In the genomic region with DNA sequence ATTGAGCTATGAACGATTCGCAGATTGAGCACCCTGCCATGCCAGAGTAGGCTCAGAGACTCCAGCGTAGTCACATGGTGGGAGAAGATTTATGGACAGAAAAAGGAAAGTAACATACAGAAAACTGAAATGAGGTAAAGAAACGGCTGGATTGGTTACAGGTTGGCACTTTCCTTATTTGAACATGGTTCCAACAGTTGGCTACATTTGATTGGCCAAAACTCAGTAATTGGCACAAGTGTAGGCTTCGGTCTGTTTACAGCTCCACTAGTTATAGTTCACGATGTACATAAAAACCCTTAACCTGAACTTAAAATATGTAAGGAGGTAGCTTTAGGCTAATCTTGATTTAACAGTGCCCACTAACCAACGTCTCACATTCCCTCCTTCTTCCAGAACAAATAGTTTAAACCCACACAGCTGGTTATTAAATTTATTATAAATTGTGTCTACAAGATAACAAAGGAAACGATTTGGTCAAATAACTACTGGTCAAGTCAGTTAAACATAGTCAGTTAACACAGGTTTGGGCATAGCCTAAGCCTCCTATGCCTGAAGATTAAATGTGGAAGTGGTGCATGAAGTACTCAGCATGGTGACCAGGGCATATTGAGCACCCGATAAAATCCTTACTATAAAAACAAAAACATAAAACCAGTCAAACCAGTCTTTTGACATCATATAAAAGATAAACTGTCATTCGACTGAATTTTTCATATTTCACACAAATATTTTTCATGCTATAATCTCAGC, we compare ENCODE assay signal across 1 cellular context.
TF ChIP-seq lines count a peak whose summit lies in the region.

No MANE protein-coding gene starts in this region.

TF ChIP-seq in HCT116, 20 proteins besides CTCF, POLR2A, EP300 and RAD21 (continued from another document):
- TF ChIP-seq YY1 (IDR thresholded peaks at IDR 0.05; ENCODE audit: extremely low read depth, insufficient replicate concordance, low read depth, low read length) (no peak), CBX3 (IDR thresholded peaks at IDR 0.05; ENCODE audit: low read depth) (no peak), EZH2 (IDR thresholded peaks at IDR 0.05) (no peak), CEBPB (IDR thresholded peaks at IDR 0.05; ENCODE audit: low read depth) (no peak), ZNF274 (IDR thresholded peaks at IDR 0.05; ENCODE audit: low read depth, low read length) (no peak), JUND (IDR thresholded peaks at IDR 0.05) (no peak), EZH2phosphoT487 (IDR thresholded peaks at IDR 0.05; ENCODE audit: borderline replicate concordance) (no peak), TCF7L2 (IDR thresholded peaks at IDR 0.05; ENCODE audit: borderline replicate concordance, extremely low read depth, insufficient read depth, insufficient read length) (no peak), POLR2AphosphoS5 (IDR thresholded peaks at IDR 0.05; ENCODE audit: low read depth, low read length) (no peak)
- TF ChIP-seq, protein P1, sequence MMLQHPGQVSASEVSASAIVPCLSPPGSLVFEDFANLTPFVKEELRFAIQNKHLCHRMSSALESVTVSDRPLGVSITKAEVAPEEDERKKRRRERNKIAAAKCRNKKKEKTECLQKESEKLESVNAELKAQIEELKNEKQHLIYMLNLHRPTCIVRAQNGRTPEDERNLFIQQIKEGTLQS (IDR thresholded peaks at IDR 0.05), result no peak
- TF ChIP-seq, protein P2, sequence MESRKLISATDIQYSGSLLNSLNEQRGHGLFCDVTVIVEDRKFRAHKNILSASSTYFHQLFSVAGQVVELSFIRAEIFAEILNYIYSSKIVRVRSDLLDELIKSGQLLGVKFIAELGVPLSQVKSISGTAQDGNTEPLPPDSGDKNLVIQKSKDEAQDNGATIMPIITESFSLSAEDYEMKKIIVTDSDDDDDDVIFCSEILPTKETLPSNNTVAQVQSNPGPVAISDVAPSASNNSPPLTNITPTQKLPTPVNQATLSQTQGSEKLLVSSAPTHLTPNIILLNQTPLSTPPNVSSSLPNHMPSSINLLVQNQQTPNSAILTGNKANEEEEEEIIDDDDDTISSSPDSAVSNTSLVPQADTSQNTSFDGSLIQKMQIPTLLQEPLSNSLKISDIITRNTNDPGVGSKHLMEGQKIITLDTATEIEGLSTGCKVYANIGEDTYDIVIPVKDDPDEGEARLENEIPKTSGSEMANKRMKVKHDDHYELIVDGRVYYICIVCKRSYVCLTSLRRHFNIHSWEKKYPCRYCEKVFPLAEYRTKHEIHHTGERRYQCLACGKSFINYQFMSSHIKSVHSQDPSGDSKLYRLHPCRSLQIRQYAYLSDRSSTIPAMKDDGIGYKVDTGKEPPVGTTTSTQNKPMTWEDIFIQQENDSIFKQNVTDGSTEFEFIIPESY (IDR thresholded peaks at IDR 0.05; ENCODE audit: extremely low read depth, insufficient replicate concordance, low read length), result no peak
- TF ChIP-seq, protein P3, sequence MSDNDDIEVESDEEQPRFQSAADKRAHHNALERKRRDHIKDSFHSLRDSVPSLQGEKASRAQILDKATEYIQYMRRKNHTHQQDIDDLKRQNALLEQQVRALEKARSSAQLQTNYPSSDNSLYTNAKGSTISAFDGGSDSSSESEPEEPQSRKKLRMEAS (IDR thresholded peaks at IDR 0.05), result no peak
